ENCODE assay signal across 1 cellular context in the genomic region with DNA sequence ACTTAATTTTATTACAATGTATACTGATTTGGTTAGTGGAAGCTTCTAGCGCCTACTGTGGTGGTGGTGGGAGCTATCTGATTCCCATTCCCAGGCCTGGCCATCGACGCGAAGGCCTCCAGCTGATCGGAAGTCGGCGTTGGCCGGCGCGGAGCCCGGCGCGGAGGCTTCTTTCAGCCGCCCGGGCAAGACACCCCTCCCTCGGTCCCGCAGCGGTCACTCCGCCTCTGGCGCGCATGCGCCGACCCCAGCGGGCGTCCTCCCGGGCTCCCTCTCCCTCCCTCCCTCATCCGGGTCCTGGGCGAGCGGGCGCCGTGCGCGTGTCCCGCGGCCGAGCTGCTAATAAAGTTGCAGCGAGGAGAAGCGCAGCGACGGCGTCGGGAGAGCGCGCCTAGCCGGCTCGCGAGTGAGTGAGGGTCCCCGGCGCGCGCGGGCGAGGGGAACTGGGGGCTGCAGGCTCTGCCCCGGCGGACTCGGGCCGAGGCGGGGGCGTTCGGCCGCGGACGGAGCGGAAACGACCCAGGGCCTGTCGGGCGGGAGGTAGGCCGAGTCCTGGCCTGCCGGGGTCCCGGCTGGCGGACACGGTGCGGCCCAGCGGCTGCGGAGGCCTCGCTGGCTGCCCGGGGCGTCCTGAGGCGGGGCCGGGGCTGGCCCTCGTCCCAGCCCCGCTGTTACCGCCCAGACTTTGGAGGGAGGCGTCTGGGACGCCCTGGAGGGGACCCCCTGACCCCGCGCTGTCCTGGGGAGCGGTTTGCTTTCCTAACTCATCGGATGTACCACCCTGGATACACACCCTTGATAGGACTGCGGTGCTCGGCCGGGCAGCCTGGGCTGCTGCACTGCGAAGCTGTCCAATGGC.
TF ChIP-seq lines count a peak whose summit lies in the region.

TSS of gene SMAD5 (plus strand) at position 289 of the 859 bp plus-strand sequence. CDS start 20,916 bp downstream, outside the sequence.

TF ChIP-seq in HepG2, 621 proteins besides CTCF, POLR2A, EP300 and RAD21 (continued from another document and continues in another):
- no peak for TF ChIP-seq ZNF407 (CRISPR knock-in tag; IDR thresholded peaks at IDR 0.05; ENCODE audit: not compliant biosample characterization)
- no peak for TF ChIP-seq SSRP1 (CRISPR knock-in tag; IDR thresholded peaks at IDR 0.05)
- TF ChIP-seq TSC22D2 (CRISPR knock-in tag; IDR thresholded peaks at IDR 0.05; ENCODE audit: borderline replicate concordance), result 0 out of 2 replicates have a peak, but pooled peaks have one; percentile 73
- TF ChIP-seq, protein P1, sequence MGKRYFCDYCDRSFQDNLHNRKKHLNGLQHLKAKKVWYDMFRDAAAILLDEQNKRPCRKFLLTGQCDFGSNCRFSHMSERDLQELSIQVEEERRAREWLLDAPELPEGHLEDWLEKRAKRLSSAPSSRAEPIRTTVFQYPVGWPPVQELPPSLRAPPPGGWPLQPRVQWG (CRISPR knock-in tag; IDR thresholded peaks at IDR 0.05; ENCODE audit: borderline replicate concordance, low read depth), result no peak
- no peak for TF ChIP-seq RORA (CRISPR knock-in tag; IDR thresholded peaks at IDR 0.05)
- peak; percentile 78 for TF ChIP-seq POLR2AphosphoS5 (IDR thresholded peaks at IDR 0.05; ENCODE audit: low read depth, low read length)
- no peak for TF ChIP-seq U2AF1 (optimal IDR thresholded peaks at IDR 0.05; ENCODE audit: low read depth, low read length)
- TF ChIP-seq FOXA1 (IDR thresholded peaks at IDR 0.05), result no peak
- no peak; the same call in 1 of the 2 replicates for TF ChIP-seq FOXA1 (CRISPR knock-in tag; IDR thresholded peaks at IDR 0.05)
- TF ChIP-seq SMAD1 (CRISPR knock-in tag; IDR thresholded peaks at IDR 0.05; ENCODE audit: borderline replicate concordance, low read depth), result 0 out of 2 replicates have a peak, but pooled peaks have one; percentile 87
- TF ChIP-seq, protein P2, sequence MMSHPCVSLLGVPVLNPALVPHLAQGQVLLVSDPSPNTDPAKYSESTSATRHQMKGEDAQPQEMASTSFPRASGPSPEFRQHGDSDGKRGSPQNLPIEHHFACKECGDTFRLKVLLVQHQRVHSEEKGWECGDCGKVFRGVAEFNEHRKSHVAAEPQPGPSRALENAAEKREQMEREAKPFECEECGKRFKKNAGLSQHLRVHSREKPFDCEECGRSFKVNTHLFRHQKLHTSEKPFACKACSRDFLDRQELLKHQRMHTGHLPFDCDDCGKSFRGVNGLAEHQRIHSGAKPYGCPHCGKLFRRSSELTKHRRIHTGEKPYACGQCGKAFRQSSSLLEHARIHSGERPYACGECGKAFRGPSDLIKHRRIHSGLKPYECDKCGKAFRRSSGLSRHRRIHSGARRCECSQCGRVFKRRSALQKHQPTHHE (CRISPR knock-in tag; IDR thresholded peaks at IDR 0.05; ENCODE audit: borderline replicate concordance), result peak; percentile 15; the same call in 1 of the 2 replicates
- peak; percentile 76 for TF ChIP-seq MED1 (CRISPR knock-in tag; IDR thresholded peaks at IDR 0.05)
- peak; percentile 94; the same call in 1 of the 2 replicates for TF ChIP-seq ZNF431 (CRISPR knock-in tag; IDR thresholded peaks at IDR 0.05; ENCODE audit: borderline replicate concordance, low read depth)
- no peak for TF ChIP-seq NBN (conservative IDR thresholded peaks at IDR 0.05)
- no peak for TF ChIP-seq DPF2 (CRISPR knock-in tag; IDR thresholded peaks at IDR 0.05; ENCODE audit: borderline replicate concordance, low read depth)
- TF ChIP-seq, protein P3, sequence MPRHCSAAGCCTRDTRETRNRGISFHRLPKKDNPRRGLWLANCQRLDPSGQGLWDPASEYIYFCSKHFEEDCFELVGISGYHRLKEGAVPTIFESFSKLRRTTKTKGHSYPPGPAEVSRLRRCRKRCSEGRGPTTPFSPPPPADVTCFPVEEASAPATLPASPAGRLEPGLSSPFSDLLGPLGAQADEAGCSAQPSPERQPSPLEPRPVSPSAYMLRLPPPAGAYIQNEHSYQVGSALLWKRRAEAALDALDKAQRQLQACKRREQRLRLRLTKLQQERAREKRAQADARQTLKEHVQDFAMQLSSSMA (CRISPR knock-in tag; IDR thresholded peaks at IDR 0.05), result peak; percentile 89
- 0 out of 2 replicates have a peak, but pooled peaks have one; percentile 35 for TF ChIP-seq ZNF672 (CRISPR knock-in tag; IDR thresholded peaks at IDR 0.05)
- TF ChIP-seq SYNCRIP (IDR thresholded peaks at IDR 0.05; ENCODE audit: insufficient read depth, low read depth, low read length), result no peak
- TF ChIP-seq, protein P4, sequence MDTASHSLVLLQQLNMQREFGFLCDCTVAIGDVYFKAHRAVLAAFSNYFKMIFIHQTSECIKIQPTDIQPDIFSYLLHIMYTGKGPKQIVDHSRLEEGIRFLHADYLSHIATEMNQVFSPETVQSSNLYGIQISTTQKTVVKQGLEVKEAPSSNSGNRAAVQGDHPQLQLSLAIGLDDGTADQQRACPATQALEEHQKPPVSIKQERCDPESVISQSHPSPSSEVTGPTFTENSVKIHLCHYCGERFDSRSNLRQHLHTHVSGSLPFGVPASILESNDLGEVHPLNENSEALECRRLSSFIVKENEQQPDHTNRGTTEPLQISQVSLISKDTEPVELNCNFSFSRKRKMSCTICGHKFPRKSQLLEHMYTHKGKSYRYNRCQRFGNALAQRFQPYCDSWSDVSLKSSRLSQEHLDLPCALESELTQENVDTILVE (CRISPR knock-in tag; IDR thresholded peaks at IDR 0.05), result peak; percentile 73
- TF ChIP-seq ATRX (CRISPR knock-in tag; IDR thresholded peaks at IDR 0.05; ENCODE audit: borderline replicate concordance), result no peak
- TF ChIP-seq SP4 (CRISPR knock-in tag; IDR thresholded peaks at IDR 0.05), result peak; percentile 79
- TF ChIP-seq, protein P5, sequence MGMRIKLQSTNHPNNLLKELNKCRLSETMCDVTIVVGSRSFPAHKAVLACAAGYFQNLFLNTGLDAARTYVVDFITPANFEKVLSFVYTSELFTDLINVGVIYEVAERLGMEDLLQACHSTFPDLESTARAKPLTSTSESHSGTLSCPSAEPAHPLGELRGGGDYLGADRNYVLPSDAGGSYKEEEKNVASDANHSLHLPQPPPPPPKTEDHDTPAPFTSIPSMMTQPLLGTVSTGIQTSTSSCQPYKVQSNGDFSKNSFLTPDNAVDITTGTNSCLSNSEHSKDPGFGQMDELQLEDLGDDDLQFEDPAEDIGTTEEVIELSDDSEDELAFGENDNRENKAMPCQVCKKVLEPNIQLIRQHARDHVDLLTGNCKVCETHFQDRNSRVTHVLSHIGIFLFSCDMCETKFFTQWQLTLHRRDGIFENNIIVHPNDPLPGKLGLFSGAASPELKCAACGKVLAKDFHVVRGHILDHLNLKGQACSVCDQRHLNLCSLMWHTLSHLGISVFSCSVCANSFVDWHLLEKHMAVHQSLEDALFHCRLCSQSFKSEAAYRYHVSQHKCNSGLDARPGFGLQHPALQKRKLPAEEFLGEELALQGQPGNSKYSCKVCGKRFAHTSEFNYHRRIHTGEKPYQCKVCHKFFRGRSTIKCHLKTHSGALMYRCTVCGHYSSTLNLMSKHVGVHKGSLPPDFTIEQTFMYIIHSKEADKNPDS (CRISPR knock-in tag; IDR thresholded peaks at IDR 0.05), result no peak
- TF ChIP-seq ZNF724P (CRISPR knock-in tag; IDR thresholded peaks at IDR 0.05; ENCODE audit: borderline replicate concordance), result peak; percentile 85
- no peak for TF ChIP-seq NFKBIZ (CRISPR knock-in tag; IDR thresholded peaks at IDR 0.05)
- TF ChIP-seq ZNF501 (CRISPR knock-in tag; IDR thresholded peaks at IDR 0.05), result peak; percentile 84
- TF ChIP-seq REXO4 (CRISPR knock-in tag; IDR thresholded peaks at IDR 0.05; ENCODE audit: borderline replicate concordance), result no peak
- TF ChIP-seq ZNF660 (CRISPR knock-in tag; IDR thresholded peaks at IDR 0.05; ENCODE audit: borderline replicate concordance, low read depth), result no peak
- TF ChIP-seq GMEB1 (CRISPR knock-in tag; IDR thresholded peaks at IDR 0.05; ENCODE audit: borderline replicate concordance), result peak; percentile 90
- no peak; the same call in 1 of the 2 replicates for TF ChIP-seq LCORL (IDR thresholded peaks at IDR 0.05)
- peak; percentile 57 for TF ChIP-seq LCORL (CRISPR knock-in tag; IDR thresholded peaks at IDR 0.05)
- no peak for TF ChIP-seq GTF2F1 (IDR thresholded peaks at IDR 0.05; ENCODE audit: low read length)
- TF ChIP-seq, protein P6, sequence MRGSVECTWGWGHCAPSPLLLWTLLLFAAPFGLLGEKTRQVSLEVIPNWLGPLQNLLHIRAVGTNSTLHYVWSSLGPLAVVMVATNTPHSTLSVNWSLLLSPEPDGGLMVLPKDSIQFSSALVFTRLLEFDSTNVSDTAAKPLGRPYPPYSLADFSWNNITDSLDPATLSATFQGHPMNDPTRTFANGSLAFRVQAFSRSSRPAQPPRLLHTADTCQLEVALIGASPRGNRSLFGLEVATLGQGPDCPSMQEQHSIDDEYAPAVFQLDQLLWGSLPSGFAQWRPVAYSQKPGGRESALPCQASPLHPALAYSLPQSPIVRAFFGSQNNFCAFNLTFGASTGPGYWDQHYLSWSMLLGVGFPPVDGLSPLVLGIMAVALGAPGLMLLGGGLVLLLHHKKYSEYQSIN (CRISPR knock-in tag; IDR thresholded peaks at IDR 0.05; ENCODE audit: borderline replicate concordance), result no peak
- TF ChIP-seq ZNF572 (CRISPR knock-in tag; IDR thresholded peaks at IDR 0.05), result no peak
- TF ChIP-seq ZFP82 (CRISPR knock-in tag; IDR thresholded peaks at IDR 0.05; ENCODE audit: borderline replicate concordance), result no peak; the same call in none of the 2 replicates
- TF ChIP-seq ZNF446 (CRISPR knock-in tag; IDR thresholded peaks at IDR 0.05), result 0 out of 2 replicates have a peak, but pooled peaks have one; percentile 84
- 0 out of 2 replicates have a peak, but pooled peaks have one; percentile 58 for TF ChIP-seq ZBTB42 (CRISPR knock-in tag; IDR thresholded peaks at IDR 0.05)
- no peak for TF ChIP-seq NFRKB (IDR thresholded peaks at IDR 0.05)
- TF ChIP-seq ZNF569 (CRISPR knock-in tag; IDR thresholded peaks at IDR 0.05; ENCODE audit: borderline replicate concordance), result no peak
- TF ChIP-seq SMAD9 (CRISPR knock-in tag; IDR thresholded peaks at IDR 0.05), result no peak
- no peak for TF ChIP-seq HOXA7 (CRISPR knock-in tag; IDR thresholded peaks at IDR 0.05)
